Comparison of ENCODE assay signal across 25 cellular contexts in genomic region chr18:23151414-23152099, GRCh38. TPM values are rescaled to one million over a fixed set of nuclear protein-coding genes. Genes with fewer than 3 reads are reported as not detected.
DNase-seq lines count a peak whose midpoint lies in the region; ATAC-seq, FAIRE-seq and TF ChIP-seq lines count a peak whose summit lies in the region.
"Had no signal": no experiment of that assay in that cellular context is flagged by ENCODE, and none has a peak within 500 bp of the region (broad histone marks: within the 10 kb centered on the region; RNA-seq: fewer than 3 reads in every experiment).

No MANE protein-coding gene starts in this region.

- TF ChIP-seq POLR2A in K562 (conservative IDR thresholded peaks at IDR 0.05), result no peak

- H3K9me2 ChIP-seq in PC-9 (ENCODE audit: insufficient read depth), result no peaks in the 10 kb centered on the region

- H3K9me3 Mint-ChIP-seq in immature natural killer cell, result no peaks in the 10 kb centered on the region
- H3K9me3 Mint-ChIP-seq: activated T-cell treated with anti-CD3 and anti-CD28 coated beads, Interleukin-2, amount 50 U/mL, for 24 hours; natural killer cell treated with Interleukin-12 subunit alpha and Interleukin-12 subunit beta and Interleukin-15 and Interleukin-18, amount 100 ng/mL, for 72 hours had no signal

- H3K4me1 ChIP-seq in K562 (replicated peaks in 1 of 2; ENCODE audit: control insufficient read depth in 2 of 2, insufficient read depth in 2 of 2, low read length in 2 of 2) (no peaks in the 10 kb centered on the region), neuronal stem cell (ENCODE audit: control insufficient read depth in 2 of 2, insufficient read depth in 1 of 2, low read depth in 1 of 2, low read length in 2 of 2) (peaks cover 3 to 8% of the 10 kb centered on the region in 2 donors), PC-9 (replicated peaks; ENCODE audit: insufficient read depth) (peaks cover 13% of the 10 kb centered on the region)
- H3K4me1 ChIP-seq: upper lobe of left lung had no signal

- no peak for TF ChIP-seq RAD21 in K562 (CRISPR knock-in tag; conservative IDR thresholded peaks at IDR 0.05 in 1 of 2, IDR thresholded peaks at IDR 0.05 in 1 of 2)

- H4K91ac ChIP-seq in neuronal stem cell (ENCODE audit: low read depth, low read length, poor library complexity), result no peak overlapping the region

- H3K4me3 Mint-ChIP-seq in immature natural killer cell, result no peak overlapping the region
- H3K4me3 Mint-ChIP-seq: activated T-cell treated with anti-CD3 and anti-CD28 coated beads, Interleukin-2, amount 50 U/mL, for 24 hours; natural killer cell treated with Interleukin-12 subunit alpha and Interleukin-12 subunit beta and Interleukin-15 and Interleukin-18, amount 100 ng/mL, for 72 hours had no signal

- no peak overlapping the region for H2AK5ac ChIP-seq in neuronal stem cell (ENCODE audit: low read depth, low read length)

- no peaks in the 10 kb centered on the region for H3K79me1 ChIP-seq in neuronal stem cell (ENCODE audit: low read depth, low read length)

- 2% methylated on average over 11 of the region's 11 CpGs for WGBS in K562 (ENCODE audit: insufficient coverage, low coverage, missing lambda C conversion rate)
- WGBS in neuronal stem cell (ENCODE audit: extremely low coverage in 2 of 2, insufficient read length in 2 of 2, insufficient replicate concordance in 1 of 2), 2 donors, result no CpG with 5 or more reads among the region's 11 CpGs

- H3K36me3 ChIP-seq in K562 (ENCODE audit: control insufficient read depth, insufficient read depth, low read length) (no peaks in the 10 kb centered on the region), neuronal stem cell (replicated peaks in 1 of 2; ENCODE audit: control insufficient read depth in 2 of 2, insufficient read depth in 2 of 2, low read length in 2 of 2) (no peaks in the 10 kb centered on the region), PC-9 (ENCODE audit: low read depth) (no peaks in the 10 kb centered on the region)
- H3K36me3 ChIP-seq: MG63, upper lobe of left lung had no signal

- no peaks in the 10 kb centered on the region; the same call in 1 of the 2 replicates for H3K9me3 ChIP-seq in K562 (replicated peaks; ENCODE audit: control insufficient read depth, insufficient read depth, low read depth, low read length)
- no peaks in the 10 kb centered on the region for H3K9me3 ChIP-seq in neuronal stem cell (replicated peaks in 1 of 2; ENCODE audit: control insufficient read depth in 2 of 2, insufficient read depth in 1 of 2, low read depth in 1 of 2, low read length in 2 of 2)
- H3K9me3 ChIP-seq in PC-9 (ENCODE audit: insufficient read depth, low read depth), result no peaks in the 10 kb centered on the region
- H3K9me3 ChIP-seq: MG63, upper lobe of left lung had no signal

- H2BK15ac ChIP-seq in neuronal stem cell (ENCODE audit: low read length), result no peak overlapping the region

- FAIRE-seq in K562 (lab: Jason Lieb, UNC), result peak; percentile 26
- FAIRE-seq: H1, kidney had no signal

- TF ChIP-seq CTCF in K562 (IDR thresholded peaks at IDR 0.05 in 2 of 3, conservative IDR thresholded peaks at IDR 0.05 in 1 of 3; ENCODE audit: insufficient read depth in 2 of 3, low read depth in 1 of 3, low read length in 3 of 3) (no peak), PC-9 (conservative IDR thresholded peaks at IDR 0.05) (no peak)

- H3K27ac Mint-ChIP-seq in immature natural killer cell, result no peak overlapping the region
- H3K27ac Mint-ChIP-seq: activated T-cell treated with anti-CD3 and anti-CD28 coated beads, Interleukin-2, amount 50 U/mL, for 24 hours; natural killer cell treated with Interleukin-12 subunit alpha and Interleukin-12 subunit beta and Interleukin-15 and Interleukin-18, amount 100 ng/mL, for 72 hours had no signal

- no peak for TF ChIP-seq EP300 in K562 (IDR thresholded peaks at IDR 0.05; ENCODE audit: low read length)

- H3K23ac ChIP-seq in neuronal stem cell (ENCODE audit: low read depth, low read length, poor library complexity), result peak overlapping the region; percentile 17

- H3K9ac ChIP-seq in K562 (ENCODE audit: insufficient read depth in 1 of 2, low read depth in 2 of 2, low read length in 2 of 2) (no peak overlapping the region), neuronal stem cell (ENCODE audit: low read depth, low read length, poor library complexity) (peak overlapping the region; percentile 10)

- CTCF ChIA-PET in K562 (lab: Yijun Ruan, JAX; ENCODE audit: low intra/inter-chr PET ratio), result no interaction called here
- CTCF ChIA-PET in PC-9 (lab: Charles Lee), result no interaction called here

- H3K14ac ChIP-seq in neuronal stem cell (ENCODE audit: low read length), result no peak overlapping the region

- peaks cover 52 to 72% of the 10 kb centered on the region in 2 experiments for H3K27me3 ChIP-seq in K562 (ENCODE audit: control insufficient read depth in 2 of 2, insufficient read depth in 2 of 2, low read length in 2 of 2)
- H3K27me3 ChIP-seq in neuronal stem cell (ENCODE audit: control insufficient read depth in 3 of 3, insufficient read depth in 3 of 3, low read depth in 1 of 3, low read length in 3 of 3), result no peaks in the 10 kb centered on the region
- H3K27me3 ChIP-seq in PC-9 (ENCODE audit: insufficient read depth, low read depth), result no peaks in the 10 kb centered on the region
- H3K27me3 ChIP-seq: MG63, upper lobe of left lung had no signal

- peaks cover 0 to 8% of the 10 kb centered on the region in 2 donors for H3K4me1 Mint-ChIP-seq in immature natural killer cell

- DNase-seq in LHCN-M2 (ENCODE audit: low read depth), result peak; percentile 22
- peak; percentile 12 to 71 for DNase-seq in NCI-H524 (lab: John Stamatoyannopoulos, UW)
- DNase-seq in K562 (ENCODE audit: extremely low read depth in 1 of 4, low spot score in 3 of 4), result peak in 2 of 4 experiments; percentile 28 to 40
- DNase-seq in neuronal stem cell (ENCODE audit: low spot score), result no peak
- no peak for DNase-seq in immature natural killer cell
- no peak for DNase-seq in PC-9
- no peak for DNase-seq in activated CD8-positive, alpha-beta memory T cell treated with anti-CD3 and anti-CD28 coated beads, Interleukin-2, amount 50 U/mL, for 48 hours
- DNase-seq: activated CD4-positive, alpha-beta T cell treated with anti-CD3 and anti-CD28 coated beads for 4 hours; activated naive CD4-positive, alpha-beta T cell treated with Interleukin-2 at 50 U/mL for 16 hours; activated T-cell treated with anti-CD3 and anti-CD28 coated beads, Interleukin-2, amount 50 U/mL, for 24 hours; amygdala; C1 segment of cervical spinal cord; COR-L47; DMS79; GDM1; kidney; MG63; NCI-H226; PC-3; Right ventricle myocardium superior; stimulated activated CD4-positive, alpha-beta T cell treated with anti-CD3 and anti-CD28 coated beads, Interleukin-2, amount 100 ng/mL, for 48 hours; substantia nigra; upper lobe of left lung had no signal

- H3K36me3 Mint-ChIP-seq in immature natural killer cell, result peaks cover 0 to 4% (median 4%) of the 10 kb centered on the region in 3 donors
- H3K36me3 Mint-ChIP-seq: natural killer cell treated with Interleukin-12 subunit alpha and Interleukin-12 subunit beta and Interleukin-15 and Interleukin-18, amount 100 ng/mL, for 72 hours had no signal

- POLR2A ChIA-PET in K562 (lab: Yijun Ruan, JAX), result interaction anchor here (0.8 kb wide), 1 partner anchor 158 kb away, joined by 3 read pairs; no protein-coding TSS in a partner anchor
- POLR2A ChIA-PET in PC-9 (lab: Charles Lee; ENCODE audit: unreplicated experiment), result no interaction called here

- H3K4me3 ChIP-seq in K562 (no peak overlapping the region), neuronal stem cell (ENCODE audit: low read length in 2 of 2) (no peak overlapping the region), PC-9 (no peak overlapping the region)
- H3K4me3 ChIP-seq: MG63, upper lobe of left lung had no signal

- H3K79me2 ChIP-seq in K562 (ENCODE audit: control insufficient read depth, insufficient read depth, low read length), result no peaks in the 10 kb centered on the region
- peaks cover 8% of the 10 kb centered on the region; the same call in 1 of the 2 replicates for H3K79me2 ChIP-seq in PC-9 (ENCODE audit: low read depth)

- peaks cover 5 to 7% (median 5%) of the 10 kb centered on the region in 3 donors for H3K27me3 Mint-ChIP-seq in immature natural killer cell (ENCODE audit: low read depth in 3 of 3)
- H3K27me3 Mint-ChIP-seq: activated T-cell treated with anti-CD3 and anti-CD28 coated beads, Interleukin-2, amount 50 U/mL, for 24 hours had no signal

- intact Hi-C loops in K562 (cut with micrococcal nuclease) (no loop called here), PC-9 (cut with micrococcal nuclease; ENCODE audit: unreplicated experiment) (no loop called here)

- in situ Hi-C loops in K562 (cut with MboI), result no loop called here

- BruUV-seq in K562 (replicated peaks; lab: Mats Ljungman, UMichigan), result no TSS peak
- BruUV-seq in PC-9 (replicated peaks; lab: Mats Ljungman, UMichigan), result no TSS peak

- H2BK12ac ChIP-seq in neuronal stem cell (ENCODE audit: low read length), result no peak overlapping the region

- H3K18ac ChIP-seq in neuronal stem cell (ENCODE audit: low read length), result peak overlapping the region; percentile 62

- peak; percentile 75 for ATAC-seq in K562
- ATAC-seq: natural killer cell treated with Interleukin-12 subunit alpha and Interleukin-12 subunit beta and Interleukin-15 and Interleukin-18, amount 100 ng/mL, for 72 hours; PC-3 had no signal

- no peak overlapping the region for H2AFZ ChIP-seq in K562 (ENCODE audit: low read depth, low read length)
- H2AFZ ChIP-seq in neuronal stem cell (ENCODE audit: low read length), result no peak overlapping the region
- H2AFZ ChIP-seq in PC-9, result no peak overlapping the region

- H3K4me2 ChIP-seq in K562 (ENCODE audit: insufficient read depth, low read length), result no peak overlapping the region
- no peak overlapping the region for H3K4me2 ChIP-seq in neuronal stem cell (ENCODE audit: insufficient read depth, low read length, poor library complexity, severe bottlenecking)
- no peak overlapping the region for H3K4me2 ChIP-seq in PC-9

- no peak overlapping the region for H3K4ac ChIP-seq in neuronal stem cell (ENCODE audit: low read length)

- no peaks in the 10 kb centered on the region for H3F3A ChIP-seq in PC-9 (ENCODE audit: insufficient read depth, low read depth)

- no peak overlapping the region for H4K8ac ChIP-seq in neuronal stem cell (ENCODE audit: low read depth, low read length)

- H4K20me1 ChIP-seq in K562 (replicated peaks; ENCODE audit: control insufficient read depth, insufficient read depth, low read length) (0 out of 2 replicates have a peak, but pooled peaks cover 7% of the 10 kb centered on the region), PC-9 (ENCODE audit: insufficient read depth) (no peaks in the 10 kb centered on the region)

- H3K27ac ChIP-seq in K562 (ENCODE audit: extremely low read depth, low read depth, low read length) (no peak overlapping the region), neuronal stem cell (replicated peaks; ENCODE audit: low read length) (no peak overlapping the region), PC-9 (no peak overlapping the region)
- H3K27ac ChIP-seq: upper lobe of left lung had no signal

- no peak overlapping the region for H2BK120ac ChIP-seq in neuronal stem cell (ENCODE audit: low read depth, low read length)

- no peak overlapping the region for H2BK5ac ChIP-seq in neuronal stem cell (ENCODE audit: low read length)

- no peaks in the 10 kb centered on the region for H3K9me1 ChIP-seq in K562 (ENCODE audit: control insufficient read depth, insufficient read depth, low read length)

RNA-seq across cellular contexts. Expression of gene CABLES1, which starts 16.3 kb away (rescaled TPM):
- total RNA-seq in LHCN-M2 (2014; rRNA removed) (7.1 and 8.3 TPM in 2 replicates), K562 (2014; rRNA removed) (0.04 and 0.09 TPM in 2 replicates), K562 (2014; rRNA removed; fragmentation: Illumina TruSeq; extraction: Trizol) (not detected in 2 replicates), K562 (2015; rRNA removed; fragmentation: Illumina TruSeq; extraction: Trizol) (not detected in 2 replicates), K562 (2021) (0.07 and 0.09 TPM in 2 replicates), PC-9 (2021) (10.0 and 11.8 TPM in 2 replicates)
- polyA plus RNA-seq in LHCN-M2 (2012), result 6.6 TPM
- total RNA-seq in K562 (2011; cell fraction: chromatin; rRNA removed; ENCODE audit: low replicate concordance), result 0.76 TPM in 1 of 2 replicates, not detected in the other
- total RNA-seq in K562 (2011; cell fraction: nucleolus; rRNA removed), result not detected in 2 replicates
- total RNA-seq in K562 (2011; cell fraction: nucleoplasm; rRNA removed), result 0.31 TPM in 1 of 2 replicates, not detected in the other
- polyA plus RNA-seq in K562 (2011; rRNA removed) (0.04 TPM in 1 of 2 replicates, not detected in the other), K562 (2014; fragmentation: Illumina TruSeq; extraction: Trizol) (0.04 TPM in 1 of 2 replicates, not detected in the other), K562 (2014; fragmentation: Nextera tagmentation; extraction: Ambion mirVana) (under 1 TPM; 0.04 to 0.10 TPM), K562 (2014; rRNA removed) (not detected in 2 replicates), immature natural killer cell (under 1 TPM; 0.16 to 0.99 (median 0.56) TPM)
- not detected in 2 replicates for polyA plus RNA-seq in K562 (2011; cell fraction: cytosol; rRNA removed)
- polyA plus RNA-seq in K562 (2011; cell fraction: nucleus; rRNA removed), result 0.07 TPM in 1 of 2 replicates, not detected in the other
- 0.08 and 0.10 TPM in 2 replicates for polyA plus RNA-seq in K562 (2012)
- not detected in 2 replicates for polyA minus RNA-seq in K562 (2011; rRNA and poly(A)+ RNA removed)
- polyA minus RNA-seq in K562 (2011; cell fraction: cytosol; rRNA and poly(A)+ RNA removed), result not detected in 2 replicates
- 0.40 TPM in 1 of 2 replicates, not detected in the other for polyA minus RNA-seq in K562 (2011; cell fraction: nucleus; rRNA and poly(A)+ RNA removed)
- polyA plus RNA-seq in neuronal stem cell (2013, experiment 1 of 2), result 2.2 TPM
- polyA plus RNA-seq in neuronal stem cell (2013, experiment 2 of 2), result 1.9 TPM

Comparison
In these comparisons a context has a peak if more than half of its experiments do, and no peak if none do; other contexts are left out.
1. DNase-seq: peak in LHCN-M2 (single experiment) and NCI-H524 (2 of 2); none in neuronal stem cell (single experiment), immature natural killer cell (0 of 3), PC-9 (0 of 2) and activated CD8-positive, alpha-beta memory T cell treated with anti-CD3 and anti-CD28 coated beads, Interleukin-2, amount 50 U/mL, for 48 hours (single experiment).